ENCODE assay signal across 13 cellular contexts in genomic region chr6:53299331-53299835, GRCh38. TPM values are rescaled to one million over a fixed set of nuclear protein-coding genes. Genes with fewer than 3 reads are reported as not detected.
DNase-seq lines count a peak whose midpoint lies in the region; ATAC-seq and TF ChIP-seq lines count a peak whose summit lies in the region.
"Had no signal": no experiment of that assay in that cellular context is flagged by ENCODE, and none has a peak within 500 bp of the region (broad histone marks: within the 10 kb centered on the region; RNA-seq: fewer than 3 reads in every experiment).

No MANE protein-coding gene starts in this region.

- H3K9me2 ChIP-seq in Loucy (replicated peaks; ENCODE audit: low read depth, low read length) (no peaks in the 10 kb centered on the region), PC-3 (replicated peaks; ENCODE audit: low read length) (no peaks in the 10 kb centered on the region)

- H3K4me1 ChIP-seq in Loucy (ENCODE audit: insufficient read depth, low read length, poor library complexity, severe bottlenecking) (peaks cover 73% of the 10 kb centered on the region), neutrophil (ENCODE audit: control insufficient read depth in 1 of 2, insufficient read depth in 1 of 2, low read depth in 1 of 2, low read length in 1 of 2) (peaks cover 68 to 87% of the 10 kb centered on the region in 2 experiments), PC-3 (ENCODE audit: insufficient read depth, low read length) (peaks cover 40% of the 10 kb centered on the region)

- BruUV-seq in PC-3 (replicated peaks; lab: Mats Ljungman, UMichigan) = no TSS peak

- peaks cover 10% of the 10 kb centered on the region for H3K36me3 Mint-ChIP-seq in T-helper 2 cell treated with Interferon-gamma antibody and Interleukin-4, amounts not matched to agents 5 μg/mL and 100 μg/mL, for 36 hours (ENCODE audit: low read depth)

- POLR2A ChIA-PET in PC-3 (lab: Charles Lee; ENCODE audit: unreplicated experiment) = interaction anchor here (0.6 kb wide), 1 partner anchor 135 kb away, joined by 3 read pairs; no protein-coding TSS in a partner anchor

- peaks cover 17% of the 10 kb centered on the region; the same call in 1 of the 2 replicates for H3K36me3 ChIP-seq in Loucy (ENCODE audit: insufficient read depth, low read length)
- H3K36me3 ChIP-seq in neutrophil = peaks cover 3% of the 10 kb centered on the region
- H3K36me3 ChIP-seq in PC-3 (ENCODE audit: low read depth, low read length) = no peaks in the 10 kb centered on the region

- H3K4me3 Mint-ChIP-seq in T-helper 2 cell treated with Interferon-gamma antibody and Interleukin-4, amounts not matched to agents 5 μg/mL and 100 μg/mL, for 36 hours = no peak overlapping the region
- H3K4me3 Mint-ChIP-seq: activated CD8-positive, alpha-beta memory T cell treated with anti-CD3 and anti-CD28 coated beads, Interleukin-2, amount 10 ng/mL, durations not matched to agents 7 days and 5 days had no signal

- H3K27ac ChIP-seq in neutrophil = peak overlapping the region; percentile 63
- H3K27ac ChIP-seq in PC-3 (ENCODE audit: low read length) = no peak overlapping the region

- H3K4me2 ChIP-seq in Loucy (ENCODE audit: low read depth, low read length, poor library complexity, severe bottlenecking) (peak overlapping the region; percentile 84), PC-3 (ENCODE audit: low read length) (no peak overlapping the region)

- TF ChIP-seq CTCF in Loucy (conservative IDR thresholded peaks at IDR 0.05; ENCODE audit: low read length) (no peak), neutrophil (IDR thresholded peaks at IDR 0.05) (no peak), PC-3 (conservative IDR thresholded peaks at IDR 0.05; ENCODE audit: low read depth, low read length) (no peak)

- H3K9me3 ChIP-seq in Loucy (ENCODE audit: insufficient read depth, low read depth, low read length) (no peaks in the 10 kb centered on the region), neutrophil (no peaks in the 10 kb centered on the region), PC-3 (ENCODE audit: low read length) (no peaks in the 10 kb centered on the region)
- H3K9me3 ChIP-seq: upper lobe of left lung had no signal

- no peak overlapping the region for H3K27ac Mint-ChIP-seq in T-helper 2 cell treated with Interferon-gamma antibody and Interleukin-4, amounts not matched to agents 5 μg/mL and 100 μg/mL, for 36 hours
- H3K27ac Mint-ChIP-seq: activated CD8-positive, alpha-beta memory T cell treated with anti-CD3 and anti-CD28 coated beads, Interleukin-2, amount 10 ng/mL, durations not matched to agents 7 days and 5 days had no signal

- H3K4me3 ChIP-seq in Loucy (ENCODE audit: low read length, poor library complexity, severe bottlenecking) = no peak overlapping the region
- no peak overlapping the region for H3K4me3 ChIP-seq in neutrophil (ENCODE audit: low read depth in 1 of 2, low read length in 1 of 2)
- no peak overlapping the region for H3K4me3 ChIP-seq in PC-3 (ENCODE audit: low read length)
- H3K4me3 ChIP-seq: upper lobe of left lung had no signal

- H2AFZ ChIP-seq in Loucy (ENCODE audit: low read length) (no peak overlapping the region), PC-3 (ENCODE audit: low read length) (no peak overlapping the region)

- H3K9ac ChIP-seq in Loucy (ENCODE audit: low read depth, low read length, poor library complexity, severe bottlenecking) (peak overlapping the region; percentile 84), PC-3 (ENCODE audit: low read length) (no peak overlapping the region)

- H3K79me2 ChIP-seq in Loucy (ENCODE audit: insufficient read depth, low read length) (peaks cover 98% of the 10 kb centered on the region), PC-3 (ENCODE audit: low read length) (peaks cover 67% of the 10 kb centered on the region)

- H3K27me3 Mint-ChIP-seq in T-helper 2 cell treated with Interferon-gamma antibody and Interleukin-4, amounts not matched to agents 5 μg/mL and 100 μg/mL, for 36 hours (ENCODE audit: low read depth) = no peaks in the 10 kb centered on the region
- H3K27me3 Mint-ChIP-seq: activated CD8-positive, alpha-beta memory T cell treated with anti-CD3 and anti-CD28 coated beads, Interleukin-2, amount 10 ng/mL, durations not matched to agents 7 days and 5 days; central memory CD8-positive, alpha-beta T cell had no signal

- DNase-seq in NOMO-1 treated with DMSO at 0.1 percent for 48 hours (lab: John Stamatoyannopoulos, UW; ENCODE audit: unreplicated experiment) (peak; percentile 14), NOMO-1 (lab: John Stamatoyannopoulos, UW; ENCODE audit: unreplicated experiment in 2 of 2) (no peak), cerebellum (ENCODE audit: low spot score) (peak; percentile 68), PC-3 (no peak)
- DNase-seq in T-helper 2 cell treated with Interferon-gamma antibody and Interleukin-4, amounts not matched to agents 5 μg/mL and 100 μg/mL, for 36 hours (ENCODE audit: low spot score) = no peak
- DNase-seq: activated CD8-positive, alpha-beta memory T cell treated with anti-CD3 and anti-CD28 coated beads, Interleukin-2, amount 10 ng/mL, durations not matched to agents 7 days and 5 days; activated naive CD4-positive, alpha-beta T cell treated with anti-CD3 and anti-CD28 coated beads, Interleukin-2, amount 50 U/mL, for 16 hours; MM.1S; upper lobe of left lung had no signal

- H3K9me3 Mint-ChIP-seq in T-helper 2 cell treated with Interferon-gamma antibody and Interleukin-4, amounts not matched to agents 5 μg/mL and 100 μg/mL, for 36 hours = no peaks in the 10 kb centered on the region
- H3K9me3 Mint-ChIP-seq: central memory CD8-positive, alpha-beta T cell had no signal

- peaks cover 23% of the 10 kb centered on the region for H3F3A ChIP-seq in Loucy (ENCODE audit: low read depth)
- H3F3A ChIP-seq in PC-3 (ENCODE audit: low read length, unreplicated experiment) = peaks cover 8% of the 10 kb centered on the region

- H4K20me1 ChIP-seq in Loucy (ENCODE audit: insufficient read depth, low read length, poor library complexity, severe bottlenecking) (peaks cover 68% of the 10 kb centered on the region), PC-3 (ENCODE audit: low read length) (no peaks in the 10 kb centered on the region)

- H3K27me3 ChIP-seq in Loucy (ENCODE audit: insufficient read depth, low read length, poor library complexity, severe bottlenecking) (no peaks in the 10 kb centered on the region), neutrophil (no peaks in the 10 kb centered on the region), PC-3 (ENCODE audit: low read length) (no peaks in the 10 kb centered on the region)
- H3K27me3 ChIP-seq: upper lobe of left lung had no signal

- peaks cover 52% of the 10 kb centered on the region for H3K4me1 Mint-ChIP-seq in T-helper 2 cell treated with Interferon-gamma antibody and Interleukin-4, amounts not matched to agents 5 μg/mL and 100 μg/mL, for 36 hours (ENCODE audit: low read depth)

- ATAC-seq in HG02981 (IDR thresholded peaks at IDR 0.05; ENCODE audit: unreplicated experiment) (no peak), PC-3 (no peak)
- ATAC-seq: activated CD8-positive, alpha-beta memory T cell treated with anti-CD3 and anti-CD28 coated beads, Interleukin-2, amount 10 ng/mL, durations not matched to agents 7 days and 5 days had no signal

- intact Hi-C loops in PC-3 (cut with micrococcal nuclease) = loop anchor here (10.0 kb wide), 1 partner anchor 125 kb away; no protein-coding TSS in a partner anchor

- CTCF ChIA-PET in PC-3 (lab: Charles Lee) = no interaction called here

RNA-seq across cellular contexts. Expression of gene ELOVL5, which starts 49.4 kb away (rescaled TPM):
- total RNA-seq in cerebellum (50.4 TPM), PC-3 (2014; rRNA removed) (57.2 and 62.7 TPM in 2 replicates)

Comparison
In these comparisons a context has a peak if more than half of its experiments do, and no peak if none do; other contexts are left out.
1. DNase-seq: peak in NOMO-1 treated with DMSO at 0.1 percent for 48 hours (single experiment) and cerebellum (single experiment); none in NOMO-1 (0 of 2), T-helper 2 cell treated with Interferon-gamma antibody and Interleukin-4, amounts not matched to agents 5 μg/mL and 100 μg/mL, for 36 hours (single experiment) and PC-3 (single experiment).